ENCODE assay signal across 25 cellular contexts in the genomic region with DNA sequence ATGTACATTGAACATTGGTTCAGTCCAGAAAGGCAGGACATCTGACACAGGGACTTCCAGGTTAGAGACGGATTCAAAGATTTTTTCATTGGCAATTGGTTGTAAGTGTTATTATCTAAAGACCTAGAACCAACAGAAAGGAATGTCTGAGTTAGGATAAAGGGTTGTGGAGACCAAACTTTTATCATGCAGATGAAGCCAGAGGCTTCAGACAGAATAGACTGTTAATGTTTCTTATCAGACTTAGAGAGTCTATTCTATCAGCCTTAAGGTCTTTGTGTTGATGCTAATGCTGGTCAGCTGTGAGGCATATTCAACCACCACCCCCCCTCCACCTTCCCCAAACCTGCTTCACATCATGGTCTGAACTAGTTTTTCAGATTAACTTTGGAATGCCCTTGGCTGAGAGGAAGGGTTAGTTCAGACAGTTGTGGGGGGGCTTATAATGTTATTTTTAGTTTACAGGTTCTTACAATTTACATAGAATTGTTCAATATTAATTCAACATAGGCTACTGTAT. TPM values are rescaled to one million over a fixed set of nuclear protein-coding genes. Genes with fewer than 3 reads are reported as not detected.
"Had no signal": no experiment of that assay in that cellular context is flagged by ENCODE, and none has a peak within 500 bp of the region (broad histone marks: within the 10 kb centered on the region; RNA-seq: fewer than 3 reads in every experiment).

No MANE protein-coding gene starts in this region.

- H3K27me3 ChIP-seq: sigmoid colon had no signal

- ATAC-seq: esophagus mucosa; gastrocnemius medialis; heart right ventricle; lower lobe of right lung; naive thymus-derived CD4-positive, alpha-beta T cell had no signal

- H3K27ac ChIP-seq: gastrocnemius medialis, heart right ventricle, left ventricle myocardium inferior, lower lobe of right lung, sigmoid colon, skin epidermis, stomach, thoracic aorta, transverse colon had no signal

- H3K4me3 ChIP-seq: coronary artery, gastrocnemius medialis, heart right ventricle, left ventricle myocardium inferior, lower lobe of right lung, sigmoid colon, skin epidermis, stomach, thoracic aorta, transverse colon had no signal

- FAIRE-seq: keratinocyte had no signal

- H3K36me3 ChIP-seq: gastrocnemius medialis, heart right ventricle, left ventricle myocardium inferior, lower lobe of right lung, sigmoid colon, stomach, thoracic aorta, transverse colon had no signal

- DNase-seq: effector CD4-positive, alpha-beta T cell; gastrocnemius medialis; heart right ventricle; immature natural killer cell; left ventricle myocardium inferior; lower lobe of right lung; naive thymus-derived CD4-positive, alpha-beta T cell; posterior cingulate gyrus; sigmoid colon; stimulated activated CD4-positive, alpha-beta T cell treated with anti-CD3 and anti-CD28 coated beads, Interleukin-2, amount 100 ng/mL, for 24 hours; stimulated activated CD4-positive, alpha-beta T cell treated with anti-CD3 and anti-CD28 coated beads, Interleukin-4, amount 100 ng/mL, for 4 hours; stimulated activated naive CD4-positive, alpha-beta T cell; stomach; substantia nigra; transverse colon had no signal

- H3K9me3 ChIP-seq: gastrocnemius medialis, heart right ventricle, left ventricle myocardium inferior, lower lobe of right lung, sigmoid colon, stomach, thoracic aorta, transverse colon had no signal

RNA-seq across cellular contexts. Expression of gene ITGB3, which starts 2.1 kb away (rescaled TPM):
- polyA plus RNA-seq: keratinocyte; naive thymus-derived CD4-positive, alpha-beta T cell; neural cell had no signal

RNA-seq across cellular contexts. Expression of gene MYL4, which starts 42.3 kb away (rescaled TPM):
- total RNA-seq: esophagus mucosa; fibroblast of lung; mononuclear cell; naive thymus-derived CD4-positive, alpha-beta T cell; osteocyte; thoracic aorta; transverse colon; ureter had no signal
- polyA plus RNA-seq: keratinocyte; naive thymus-derived CD4-positive, alpha-beta T cell; neural cell had no signal
